Comparison of ENCODE assay signal across 28 cellular contexts in genomic region chr2:55894720-55895119, GRCh38. TPM values are rescaled to one million over a fixed set of nuclear protein-coding genes. Genes with fewer than 3 reads are reported as not detected.
"Had no signal": no experiment of that assay in that cellular context is flagged by ENCODE, and none has a peak within 500 bp of the region (broad histone marks: within the 10 kb centered on the region; RNA-seq: fewer than 3 reads in every experiment).

No MANE protein-coding gene starts in this region.

- ATAC-seq: activated naive CD4-positive, alpha-beta T cell treated with anti-CD3 and anti-CD28 coated beads, Interleukin-2, amount 50 U/mL, for 72 hours; activated naive CD8-positive, alpha-beta T cell treated with anti-CD3 and anti-CD28 coated beads, Interleukin-2, amount 50 U/mL, for 24 hours; activated T-cell treated with anti-CD3 and anti-CD28 coated beads, Interleukin-2, amount 50 U/mL, for 4 hours had no signal

- H3K4me1 Mint-ChIP-seq: activated CD4-positive, alpha-beta T cell treated with anti-CD3 and anti-CD28 coated beads, Interleukin-2, amount 10 ng/mL, durations not matched to agents 7 days and 5 days; activated naive CD8-positive, alpha-beta T cell treated with anti-CD3 and anti-CD28 coated beads, Interleukin-2, amount 50 U/mL, for 24 hours had no signal

- H3K27ac Mint-ChIP-seq: activated CD4-positive, alpha-beta memory T cell treated with anti-CD3 and anti-CD28 coated beads for 36 hours; activated CD4-positive, alpha-beta T cell treated with anti-CD3 and anti-CD28 coated beads, Interleukin-2, amount 10 ng/mL, durations not matched to agents 7 days and 5 days; activated naive CD4-positive, alpha-beta T cell treated with anti-CD3 and anti-CD28 coated beads, Interleukin-2, amount 50 U/mL, for 72 hours; activated naive CD8-positive, alpha-beta T cell treated with anti-CD3 and anti-CD28 coated beads, Interleukin-2, amount 50 U/mL, for 24 hours; brain had no signal

- FAIRE-seq: astrocyte, RCC 7860 had no signal

- DNase-seq: activated CD4-positive, alpha-beta memory T cell treated with anti-CD3 and anti-CD28 coated beads for 36 hours; activated CD4-positive, alpha-beta T cell treated with anti-CD3 and anti-CD28 coated beads, Interleukin-2, amount 10 ng/mL, durations not matched to agents 7 days and 5 days; activated CD4-positive, CD25-positive, alpha-beta regulatory T cell; activated CD8-positive, alpha-beta memory T cell treated with anti-CD3 and anti-CD28 coated beads for 24 hours; activated effector memory CD4-positive, alpha-beta T cell treated with anti-CD3 and anti-CD28 coated beads, Interleukin-2, amount 50 U/mL, for 16 hours; activated naive CD4-positive, alpha-beta T cell treated with Interleukin-2 at 50 U/mL for 16 hours; activated naive CD8-positive, alpha-beta T cell treated with anti-CD3 and anti-CD28 coated beads, Interleukin-2, amount 50 U/mL, for 24 hours; activated T-cell treated with anti-CD3 and anti-CD28 coated beads, Interleukin-2, amount 50 U/mL, for 4 hours; amniotic stem cell; Kasumi-1; KBM-7; NCI-H1048; NCI-H146; NCI-H1930; NCI-H2171 treated with DMSO at 0.1 percent for 48 hours; NCI-H226; NCI-H526 treated with DMSO at 0.1 percent for 48 hours; NCI-H82; OCI-M1; SIG-M5; T-helper 1 cell had no signal

- H3K4me3 Mint-ChIP-seq: activated CD4-positive, alpha-beta memory T cell treated with anti-CD3 and anti-CD28 coated beads for 36 hours; activated CD4-positive, alpha-beta T cell treated with anti-CD3 and anti-CD28 coated beads, Interleukin-2, amount 10 ng/mL, durations not matched to agents 7 days and 5 days; activated naive CD8-positive, alpha-beta T cell treated with anti-CD3 and anti-CD28 coated beads, Interleukin-2, amount 50 U/mL, for 24 hours; activated T-cell treated with anti-CD3 and anti-CD28 coated beads, Interleukin-2, amount 50 U/mL, for 4 hours; brain had no signal

- H3K27ac ChIP-seq: cardiac muscle cell, VCaP had no signal

- H3K9me3 Mint-ChIP-seq: activated CD4-positive, alpha-beta memory T cell treated with anti-CD3 and anti-CD28 coated beads for 36 hours; activated CD4-positive, alpha-beta T cell treated with anti-CD3 and anti-CD28 coated beads, Interleukin-2, amount 10 ng/mL, durations not matched to agents 7 days and 5 days; activated naive CD4-positive, alpha-beta T cell treated with anti-CD3 and anti-CD28 coated beads, Interleukin-2, amount 50 U/mL, for 72 hours; activated naive CD8-positive, alpha-beta T cell treated with anti-CD3 and anti-CD28 coated beads, Interleukin-2, amount 50 U/mL, for 24 hours; activated T-cell treated with anti-CD3 and anti-CD28 coated beads, Interleukin-2, amount 50 U/mL, for 4 hours; brain had no signal

- H3K4me3 ChIP-seq: cardiac muscle cell had no signal

- H3K27me3 ChIP-seq: cardiac muscle cell had no signal

- H3K27me3 Mint-ChIP-seq: activated CD4-positive, alpha-beta memory T cell treated with anti-CD3 and anti-CD28 coated beads for 36 hours; activated naive CD8-positive, alpha-beta T cell treated with anti-CD3 and anti-CD28 coated beads, Interleukin-2, amount 50 U/mL, for 24 hours had no signal

- H3K36me3 ChIP-seq: cardiac muscle cell had no signal

- H3K36me3 Mint-ChIP-seq: activated CD4-positive, alpha-beta memory T cell treated with anti-CD3 and anti-CD28 coated beads for 36 hours; activated naive CD4-positive, alpha-beta T cell treated with anti-CD3 and anti-CD28 coated beads, Interleukin-2, amount 50 U/mL, for 72 hours; brain had no signal

RNA-seq across cellular contexts. Expression of gene EFEMP1, which starts 28.9 kb away (rescaled TPM):
- total RNA-seq: activated CD4-positive, alpha-beta memory T cell treated with anti-CD3 and anti-CD28 coated beads for 36 hours; activated CD4-positive, alpha-beta T cell treated with anti-CD3 and anti-CD28 coated beads, Interleukin-2, amount 10 ng/mL, durations not matched to agents 7 days and 5 days; activated naive CD4-positive, alpha-beta T cell treated with anti-CD3 and anti-CD28 coated beads, Interleukin-2, amount 50 U/mL, for 72 hours; T-helper 2 cell treated with Interferon-gamma antibody and Interleukin-4, amounts not matched to agents 100 ng/mL and 5 ng/mL, for 36 hours had no signal
